15 cellular contexts compared by ENCODE assay signal in the genomic region with DNA sequence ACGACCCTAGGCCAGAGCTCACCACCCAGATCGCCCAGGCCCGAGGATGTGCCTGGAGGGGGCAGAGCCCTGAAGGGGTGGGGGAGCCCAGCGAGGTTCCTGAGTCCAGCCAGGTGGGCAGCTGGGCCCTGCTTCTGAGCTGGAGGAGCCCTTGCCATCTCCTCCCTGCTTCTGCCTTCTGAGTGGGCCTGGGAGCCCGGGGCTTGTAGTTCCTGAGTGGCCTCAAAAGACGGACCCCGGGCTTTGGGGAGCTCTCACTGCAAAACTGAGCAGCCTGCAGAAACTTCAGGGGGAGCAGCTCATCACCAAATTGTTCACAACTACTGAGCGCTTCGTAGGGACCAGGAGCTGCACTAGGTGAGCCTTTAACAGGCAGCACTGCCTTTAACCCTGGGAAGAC.
A peak's percentile ranks its signal among the peaks of the same experiment; 100 is the strongest.
DNase-seq lines count a peak whose midpoint lies in the region; ATAC-seq and TF ChIP-seq lines count a peak whose summit lies in the region.
"Had no signal": no experiment of that assay in that cellular context is flagged by ENCODE, and none has a peak within 500 bp of the region (broad histone marks: within the 10 kb centered on the region; RNA-seq: fewer than 3 reads in every experiment).

No MANE protein-coding gene starts in this region.

- H3K27me3 Mint-ChIP-seq in activated naive CD4-positive, alpha-beta T cell treated with anti-CD3 and anti-CD28 coated beads, Interleukin-2, amount 10 ng/mL, durations not matched to agents 7 days and 5 days = no peaks in the 10 kb centered on the region
- H3K27me3 Mint-ChIP-seq in natural killer cell (ENCODE audit: low read depth in 2 of 2) (no peaks in the 10 kb centered on the region), WTC11 (ENCODE audit: low read depth) (no peaks in the 10 kb centered on the region)
- peaks cover 4% of the 10 kb centered on the region for H3K27me3 Mint-ChIP-seq in activated T-helper 1 cell treated with anti-CD3 and anti-CD28 coated beads, Interleukin-12 subunit alpha, Interleukin-12 subunit beta, Interleukin-2, Interleukin-4 antibody, amounts not matched to agents 30 ng/mL and 10 ng/mL and 1 ng/mL, durations not matched to agents 14 hours and 24 hours and 36 hours (ENCODE audit: insufficient read depth)

- CTCF ChIA-PET in activated naive CD4-positive, alpha-beta T cell treated with anti-CD3 and anti-CD28 coated beads, Interleukin-2, amount 10 ng/mL, durations not matched to agents 7 days and 5 days (lab: Charles Lee) = interaction anchor here (1.4 to 1.7 kb wide), 2 partner anchors 11 to 16 kb away, joined by 4 to 6 read pairs; no protein-coding TSS in a partner anchor
- CTCF ChIA-PET in WTC11 (lab: Charles Lee) = interaction anchor here (1.0 kb wide), 1 partner anchor 51 kb away, joined by 3 read pairs; no protein-coding TSS in a partner anchor

- peak overlapping the region; percentile 75 for H3K4me3 Mint-ChIP-seq in activated naive CD4-positive, alpha-beta T cell treated with anti-CD3 and anti-CD28 coated beads, Interleukin-2, amount 10 ng/mL, durations not matched to agents 7 days and 5 days
- H3K4me3 Mint-ChIP-seq in natural killer cell (peak overlapping the region; percentile 80), WTC11 (no peak overlapping the region)
- H3K4me3 Mint-ChIP-seq in activated T-helper 1 cell treated with anti-CD3 and anti-CD28 coated beads, Interleukin-12 subunit alpha, Interleukin-12 subunit beta, Interleukin-2, Interleukin-4 antibody, amounts not matched to agents 30 ng/mL and 10 ng/mL and 1 ng/mL, durations not matched to agents 14 hours and 24 hours and 36 hours = no peak overlapping the region
- H3K4me3 Mint-ChIP-seq: nephron had no signal

- TF ChIP-seq POLR2A in uterus (IDR thresholded peaks at IDR 0.05) = no peak

- no peaks in the 10 kb centered on the region for H3K9me3 Mint-ChIP-seq in activated naive CD4-positive, alpha-beta T cell treated with anti-CD3 and anti-CD28 coated beads, Interleukin-2, amount 10 ng/mL, durations not matched to agents 7 days and 5 days
- H3K9me3 Mint-ChIP-seq in natural killer cell (no peaks in the 10 kb centered on the region), WTC11 (no peaks in the 10 kb centered on the region)
- no peaks in the 10 kb centered on the region for H3K9me3 Mint-ChIP-seq in activated T-helper 1 cell treated with anti-CD3 and anti-CD28 coated beads, Interleukin-12 subunit alpha, Interleukin-12 subunit beta, Interleukin-2, Interleukin-4 antibody, amounts not matched to agents 30 ng/mL and 10 ng/mL and 1 ng/mL, durations not matched to agents 14 hours and 24 hours and 36 hours
- H3K9me3 Mint-ChIP-seq: nephron had no signal

- H3K27ac ChIP-seq in dorsolateral prefrontal cortex = peak overlapping the region in 55 of 59 donors; percentile 21 to 96 (median 87)
- H3K27ac ChIP-seq in uterus = peak overlapping the region; percentile 94

- H3K27me3 ChIP-seq in dorsolateral prefrontal cortex (no peaks in the 10 kb centered on the region), uterus (no peaks in the 10 kb centered on the region)

- H3K9me3 ChIP-seq in uterus = no peaks in the 10 kb centered on the region

- no peak for TF ChIP-seq CTCF in dorsolateral prefrontal cortex (IDR thresholded peaks at IDR 0.05 in 54 of 56, conservative IDR thresholded peaks at IDR 0.05 in 2 of 56; ENCODE audit: low read depth in 1 of 56, partially characterized antibody in 56 of 56)
- no peak for TF ChIP-seq CTCF in natural killer cell (IDR thresholded peaks at IDR 0.05)
- no peak for TF ChIP-seq CTCF in uterus (IDR thresholded peaks at IDR 0.05)
- no peak for TF ChIP-seq CTCF in WTC11 (IDR thresholded peaks at IDR 0.05)

- POLR2A ChIA-PET in WTC11 (lab: Charles Lee) = no interaction called here

- peaks cover 36% of the 10 kb centered on the region for H3K36me3 Mint-ChIP-seq in activated naive CD4-positive, alpha-beta T cell treated with anti-CD3 and anti-CD28 coated beads, Interleukin-2, amount 10 ng/mL, durations not matched to agents 7 days and 5 days
- H3K36me3 Mint-ChIP-seq in natural killer cell = no peaks in the 10 kb centered on the region
- peaks cover 19% of the 10 kb centered on the region; the same call in 1 of the 2 replicates for H3K36me3 Mint-ChIP-seq in WTC11
- H3K36me3 Mint-ChIP-seq in activated T-helper 1 cell treated with anti-CD3 and anti-CD28 coated beads, Interleukin-12 subunit alpha, Interleukin-12 subunit beta, Interleukin-2, Interleukin-4 antibody, amounts not matched to agents 30 ng/mL and 10 ng/mL and 1 ng/mL, durations not matched to agents 14 hours and 24 hours and 36 hours (ENCODE audit: low read depth) = peaks cover 19% of the 10 kb centered on the region

- peaks cover 12 to 48% of the 10 kb centered on the region in 2 donors for H3K4me1 ChIP-seq in uterus

- ATAC-seq in natural killer cell (no peak), WTC11 (no peak)

- DNase-seq in activated naive CD4-positive, alpha-beta T cell treated with anti-CD3 and anti-CD28 coated beads, Interleukin-2, amount 10 ng/mL, durations not matched to agents 7 days and 5 days = no peak
- no peak for DNase-seq in activated naive CD4-positive, alpha-beta T cell treated with Interleukin-2 at 50 U/mL for 16 hours
- DNase-seq in dorsolateral prefrontal cortex = no peak
- DNase-seq in natural killer cell = no peak
- DNase-seq in uterus = no peak
- DNase-seq in WTC11 (ENCODE audit: low spot score) = no peak
- DNase-seq in SHP77 treated with DMSO at 0.1 percent for 48 hours (lab: John Stamatoyannopoulos, UW) = no peak
- no peak for DNase-seq in activated T-helper 1 cell treated with anti-CD3 and anti-CD28 coated beads, Interleukin-12 subunit alpha, Interleukin-12 subunit beta, Interleukin-2, Interleukin-4 antibody, amounts not matched to agents 30 ng/mL and 10 ng/mL and 1 ng/mL, durations not matched to agents 14 hours and 24 hours and 36 hours (ENCODE audit: low spot score)
- DNase-seq: activated T-cell treated with anti-CD3 and anti-CD28 coated beads for 4 hours; DMS 273 treated with DMSO at 0.1 percent for 48 hours; effector memory CD4-positive, alpha-beta T cell; MM.1S; NCI-H2107; SHP77 had no signal

- H3K4me3 ChIP-seq in dorsolateral prefrontal cortex = peak overlapping the region in 45 of 59 donors; percentile 7 to 67 (median 49)
- no peak overlapping the region for H3K4me3 ChIP-seq in uterus

- intact Hi-C loops in dorsolateral prefrontal cortex (cut with DNase I) = loop anchor here (5.0 kb wide), 2 partner anchors 58 to 312 kb away; no protein-coding TSS in a partner anchor
- intact Hi-C loops in natural killer cell (cut with micrococcal nuclease) = loop anchor here (10.0 kb wide), 1 partner anchor 71 kb away; no protein-coding TSS in a partner anchor
- intact Hi-C loops in uterus (cut with DNase I; ENCODE audit: low total_unique reads) = no loop called here
- intact Hi-C loops in activated T-helper 1 cell treated with anti-CD3 and anti-CD28 coated beads, Interleukin-12 subunit alpha, Interleukin-12 subunit beta, Interleukin-2, Interleukin-4 antibody, amounts not matched to agents 30 ng/mL and 10 ng/mL and 1 ng/mL, durations not matched to agents 14 hours and 24 hours and 36 hours (cut with micrococcal nuclease) = loop anchor here (10.0 kb wide), 2 partner anchors 409 to 469 kb away; partner anchors contain the start of gene SCARB1

- peaks cover 84% of the 10 kb centered on the region for H3K4me1 Mint-ChIP-seq in activated naive CD4-positive, alpha-beta T cell treated with anti-CD3 and anti-CD28 coated beads, Interleukin-2, amount 10 ng/mL, durations not matched to agents 7 days and 5 days
- H3K4me1 Mint-ChIP-seq in natural killer cell (peaks cover 65 to 84% of the 10 kb centered on the region in 2 donors), WTC11 (peaks cover 13% of the 10 kb centered on the region)
- peaks cover 46% of the 10 kb centered on the region for H3K4me1 Mint-ChIP-seq in activated T-helper 1 cell treated with anti-CD3 and anti-CD28 coated beads, Interleukin-12 subunit alpha, Interleukin-12 subunit beta, Interleukin-2, Interleukin-4 antibody, amounts not matched to agents 30 ng/mL and 10 ng/mL and 1 ng/mL, durations not matched to agents 14 hours and 24 hours and 36 hours (ENCODE audit: low read depth)

- peak overlapping the region; percentile 42 for H3K27ac Mint-ChIP-seq in activated naive CD4-positive, alpha-beta T cell treated with anti-CD3 and anti-CD28 coated beads, Interleukin-2, amount 10 ng/mL, durations not matched to agents 7 days and 5 days
- peak overlapping the region; percentile 73 to 96 for H3K27ac Mint-ChIP-seq in natural killer cell
- no peak overlapping the region for H3K27ac Mint-ChIP-seq in WTC11
- no peak overlapping the region for H3K27ac Mint-ChIP-seq in activated T-helper 1 cell treated with anti-CD3 and anti-CD28 coated beads, Interleukin-12 subunit alpha, Interleukin-12 subunit beta, Interleukin-2, Interleukin-4 antibody, amounts not matched to agents 30 ng/mL and 10 ng/mL and 1 ng/mL, durations not matched to agents 14 hours and 24 hours and 36 hours

- no peaks in the 10 kb centered on the region for H3K36me3 ChIP-seq in uterus

TF ChIP-seq in WTC11, 78 proteins besides CTCF, POLR2A, EP300 and RAD21 (continues in another document):
- TF ChIP-seq ZNF671 (CRISPR knock-in tag; IDR thresholded peaks at IDR 0.05) (no peak), KAT7 (CRISPR knock-in tag; IDR thresholded peaks at IDR 0.05; ENCODE audit: borderline replicate concordance) (no peak)
- TF ChIP-seq, protein P1, sequence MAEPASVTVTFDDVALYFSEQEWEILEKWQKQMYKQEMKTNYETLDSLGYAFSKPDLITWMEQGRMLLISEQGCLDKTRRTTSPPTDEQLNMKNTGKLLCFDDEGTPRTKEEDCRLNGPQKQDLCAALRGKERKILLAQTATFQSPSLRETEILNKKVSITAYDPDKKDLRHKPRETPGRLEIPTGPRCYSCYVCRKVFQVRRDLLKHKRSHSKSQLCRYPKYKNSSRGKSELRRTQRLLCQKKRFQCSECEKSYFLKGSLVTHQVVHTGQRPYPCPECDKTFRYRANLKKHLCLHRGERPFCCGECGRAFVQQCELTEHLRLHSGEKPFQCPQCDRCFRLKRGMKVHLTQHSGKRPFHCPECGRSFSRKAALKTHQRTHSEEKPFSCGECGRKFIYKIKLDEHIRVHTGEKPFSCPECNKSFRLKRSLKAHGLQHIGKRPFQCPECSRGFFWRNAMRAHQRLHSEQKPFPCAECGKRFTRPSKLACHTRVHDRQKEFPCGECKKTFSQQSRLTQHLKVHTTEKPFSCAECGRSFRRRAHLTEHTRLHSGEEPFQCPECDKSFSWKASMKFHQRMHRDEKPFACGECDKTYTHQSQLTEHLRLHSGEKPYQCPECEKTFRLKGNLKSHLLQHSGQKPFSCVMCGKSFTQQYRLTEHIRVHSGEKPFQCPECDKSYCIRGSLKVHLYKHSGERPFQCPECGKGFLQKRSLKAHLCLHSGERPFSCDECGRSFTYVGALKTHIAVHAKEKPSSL (CRISPR knock-in tag; conservative IDR thresholded peaks at IDR 0.05) = no peak

Comparison
In these comparisons a context has a peak if more than half of its experiments do, and no peak if none do; other contexts are left out.
1. H3K27ac Mint-ChIP-seq: peak in activated naive CD4-positive, alpha-beta T cell treated with anti-CD3 and anti-CD28 coated beads, Interleukin-2, amount 10 ng/mL, durations not matched to agents 7 days and 5 days (single experiment) and natural killer cell (2 of 2); none in WTC11 (single experiment) and activated T-helper 1 cell treated with anti-CD3 and anti-CD28 coated beads, Interleukin-12 subunit alpha, Interleukin-12 subunit beta, Interleukin-2, Interleukin-4 antibody, amounts not matched to agents 30 ng/mL and 10 ng/mL and 1 ng/mL, durations not matched to agents 14 hours and 24 hours and 36 hours (single experiment).
2. H3K4me3 Mint-ChIP-seq: peak in activated naive CD4-positive, alpha-beta T cell treated with anti-CD3 and anti-CD28 coated beads, Interleukin-2, amount 10 ng/mL, durations not matched to agents 7 days and 5 days (single experiment) and natural killer cell (single experiment); none in WTC11 (single experiment) and activated T-helper 1 cell treated with anti-CD3 and anti-CD28 coated beads, Interleukin-12 subunit alpha, Interleukin-12 subunit beta, Interleukin-2, Interleukin-4 antibody, amounts not matched to agents 30 ng/mL and 10 ng/mL and 1 ng/mL, durations not matched to agents 14 hours and 24 hours and 36 hours (single experiment).
3. H3K4me3 ChIP-seq: peak in dorsolateral prefrontal cortex (45 of 59); none in uterus (0 of 2).